8 cellular contexts compared by ENCODE assay signal in genomic region chr5:158174918-158175663, GRCh38.
A peak's percentile ranks its signal among the peaks of the same experiment; 100 is the strongest.
DNase-seq lines count a peak whose midpoint lies in the region; ATAC-seq and TF ChIP-seq lines count a peak whose summit lies in the region.

No MANE protein-coding gene starts in this region.

- peak overlapping the region in 8 of 11 experiments; percentile 54 to 84 (median 76); a peak in 16 of 22 replicates for H3K27ac ChIP-seq in BLaER1 treated with 17β-estradiol and CSF1 and Interleukin-3, amounts not matched to agents 10 nM and 100 nM

- peak overlapping the region in 7 of 10 experiments; percentile 46 to 71 (median 56); a peak in 13 of 20 replicates for H3K4me3 ChIP-seq in BLaER1 treated with 17β-estradiol and CSF1 and Interleukin-3, amounts not matched to agents 10 nM and 100 nM
- no peak overlapping the region for H3K4me3 ChIP-seq in WI38 (ENCODE audit: low read depth, low read length)

- ATAC-seq in HG03139 (IDR thresholded peaks at IDR 0.05; ENCODE audit: unreplicated experiment): no peak

- H3K4me2 ChIP-seq in BLaER1 treated with 17β-estradiol and CSF1 and Interleukin-3, amounts not matched to agents 10 nM and 100 nM: peak overlapping the region; percentile 64 to 98 (median 85)

- no peaks in the 10 kb centered on the region for H4K20me1 ChIP-seq in BLaER1 treated with 17β-estradiol and CSF1 and Interleukin-3, amounts not matched to agents 10 nM and 100 nM

- peak overlapping the region in 9 of 11 experiments; percentile 30 to 86 (median 68); a peak in 14 of 22 replicates for H3K9ac ChIP-seq in BLaER1 treated with 17β-estradiol and CSF1 and Interleukin-3, amounts not matched to agents 10 nM and 100 nM

- H3K27me3 ChIP-seq in BLaER1 treated with 17β-estradiol and CSF1 and Interleukin-3, amounts not matched to agents 10 nM and 100 nM: no peaks in the 10 kb centered on the region

- peaks cover 21 to 72% (median 60%) of the 10 kb centered on the region in 10 experiments for H3K4me1 ChIP-seq in BLaER1 treated with 17β-estradiol and CSF1 and Interleukin-3, amounts not matched to agents 10 nM and 100 nM

- H3K36me3 ChIP-seq in BLaER1 treated with 17β-estradiol and CSF1 and Interleukin-3, amounts not matched to agents 10 nM and 100 nM: peaks cover 0 to 47% (median 28%) of the 10 kb centered on the region in 11 experiments; a peak in 14 of 22 replicates

- peak; percentile 71 for TF ChIP-seq CTCF in WI38 (IDR thresholded peaks at IDR 0.05; ENCODE audit: low read depth, low read length)

- DNase-seq in GM19240 (ENCODE audit: insufficient read length, low spot score) (peak; percentile 43), NCI-H146 treated with DMSO at 0.1 percent for 48 hours (lab: John Stamatoyannopoulos, UW; ENCODE audit: unreplicated experiment) (peak; percentile 5), kidney tubule cell (ENCODE audit: low spot score) (peak; percentile 57)
- peak; percentile 7 for DNase-seq in central memory CD4-positive, alpha-beta T cell
- DNase-seq in stimulated activated CD4-positive, alpha-beta T cell treated with anti-CD3 and anti-CD28 coated beads, Interleukin-4, amount 100 ng/mL, for 1 hour: peak; percentile 53

- H3K9me3 ChIP-seq in BLaER1 treated with 17β-estradiol and CSF1 and Interleukin-3, amounts not matched to agents 10 nM and 100 nM (replicated peaks in 1 of 11): peaks cover 0 to 49% (median 40%) of the 10 kb centered on the region in 11 experiments; a peak in 18 of 22 replicates

Comparison
In these comparisons a context has a peak if more than half of its experiments do, and no peak if none do; other contexts are left out.
1. DNase-seq: peak in every context shown above with its lines; median percentile 57 in kidney tubule cell; 53 in stimulated activated CD4-positive, alpha-beta T cell treated with anti-CD3 and anti-CD28 coated beads, Interleukin-4, amount 100 ng/mL, for 1 hour; 43 in GM19240; 7 in central memory CD4-positive, alpha-beta T cell; 5 in NCI-H146 treated with DMSO at 0.1 percent for 48 hours.